Comparison of ENCODE assay signal across 2 cellular contexts in the genomic region with DNA sequence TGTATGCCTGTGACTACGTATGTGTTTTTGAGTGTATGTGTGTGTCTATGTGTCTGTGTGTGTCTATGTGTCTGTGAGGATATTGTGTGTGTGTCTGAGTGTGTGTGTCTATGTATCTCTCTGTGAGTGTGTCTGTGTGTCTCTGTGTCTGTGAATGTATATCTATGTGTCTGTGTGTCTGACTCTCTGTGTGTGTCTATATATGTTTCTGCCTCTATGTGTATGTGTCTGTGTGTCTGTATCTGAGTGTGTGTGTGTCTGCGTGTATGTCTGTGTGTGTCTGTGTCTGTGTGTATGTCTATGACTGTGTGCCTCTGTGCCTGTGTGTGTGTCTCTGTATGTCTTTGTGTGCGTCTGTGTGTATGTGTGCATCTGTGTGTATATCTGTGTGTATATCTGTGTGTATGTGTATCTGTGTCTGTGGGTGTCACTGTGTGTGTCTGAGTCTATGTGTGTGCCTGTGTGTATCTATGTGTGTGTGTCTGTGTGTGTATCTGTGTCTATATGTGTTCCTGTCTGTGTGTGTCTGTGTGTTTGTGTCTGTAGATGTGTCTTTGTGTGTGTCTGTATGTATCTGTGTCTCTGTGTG.
TF ChIP-seq lines count a peak whose summit lies in the region.

No MANE protein-coding gene starts in this region.

TF ChIP-seq in HepG2, 621 proteins besides CTCF, POLR2A, EP300 and RAD21 (continues in another document):
- TF ChIP-seq, protein P1, sequence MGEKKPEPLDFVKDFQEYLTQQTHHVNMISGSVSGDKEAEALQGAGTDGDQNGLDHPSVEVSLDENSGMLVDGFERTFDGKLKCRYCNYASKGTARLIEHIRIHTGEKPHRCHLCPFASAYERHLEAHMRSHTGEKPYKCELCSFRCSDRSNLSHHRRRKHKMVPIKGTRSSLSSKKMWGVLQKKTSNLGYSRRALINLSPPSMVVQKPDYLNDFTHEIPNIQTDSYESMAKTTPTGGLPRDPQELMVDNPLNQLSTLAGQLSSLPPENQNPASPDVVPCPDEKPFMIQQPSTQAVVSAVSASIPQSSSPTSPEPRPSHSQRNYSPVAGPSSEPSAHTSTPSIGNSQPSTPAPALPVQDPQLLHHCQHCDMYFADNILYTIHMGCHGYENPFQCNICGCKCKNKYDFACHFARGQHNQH (CRISPR knock-in tag; IDR thresholded peaks at IDR 0.05): no peak
- TF ChIP-seq, protein P2, sequence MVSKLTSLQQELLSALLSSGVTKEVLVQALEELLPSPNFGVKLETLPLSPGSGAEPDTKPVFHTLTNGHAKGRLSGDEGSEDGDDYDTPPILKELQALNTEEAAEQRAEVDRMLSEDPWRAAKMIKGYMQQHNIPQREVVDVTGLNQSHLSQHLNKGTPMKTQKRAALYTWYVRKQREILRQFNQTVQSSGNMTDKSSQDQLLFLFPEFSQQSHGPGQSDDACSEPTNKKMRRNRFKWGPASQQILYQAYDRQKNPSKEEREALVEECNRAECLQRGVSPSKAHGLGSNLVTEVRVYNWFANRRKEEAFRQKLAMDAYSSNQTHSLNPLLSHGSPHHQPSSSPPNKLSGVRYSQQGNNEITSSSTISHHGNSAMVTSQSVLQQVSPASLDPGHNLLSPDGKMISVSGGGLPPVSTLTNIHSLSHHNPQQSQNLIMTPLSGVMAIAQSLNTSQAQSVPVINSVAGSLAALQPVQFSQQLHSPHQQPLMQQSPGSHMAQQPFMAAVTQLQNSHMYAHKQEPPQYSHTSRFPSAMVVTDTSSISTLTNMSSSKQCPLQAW (CRISPR knock-in tag; IDR thresholded peaks at IDR 0.05): no peak
- TF ChIP-seq RBM39 (IDR thresholded peaks at IDR 0.05; ENCODE audit: low read depth, low read length, poor library complexity, severe bottlenecking): no peak
- TF ChIP-seq MED13 (CRISPR knock-in tag; IDR thresholded peaks at IDR 0.05): no peak
- TF ChIP-seq, protein P3, sequence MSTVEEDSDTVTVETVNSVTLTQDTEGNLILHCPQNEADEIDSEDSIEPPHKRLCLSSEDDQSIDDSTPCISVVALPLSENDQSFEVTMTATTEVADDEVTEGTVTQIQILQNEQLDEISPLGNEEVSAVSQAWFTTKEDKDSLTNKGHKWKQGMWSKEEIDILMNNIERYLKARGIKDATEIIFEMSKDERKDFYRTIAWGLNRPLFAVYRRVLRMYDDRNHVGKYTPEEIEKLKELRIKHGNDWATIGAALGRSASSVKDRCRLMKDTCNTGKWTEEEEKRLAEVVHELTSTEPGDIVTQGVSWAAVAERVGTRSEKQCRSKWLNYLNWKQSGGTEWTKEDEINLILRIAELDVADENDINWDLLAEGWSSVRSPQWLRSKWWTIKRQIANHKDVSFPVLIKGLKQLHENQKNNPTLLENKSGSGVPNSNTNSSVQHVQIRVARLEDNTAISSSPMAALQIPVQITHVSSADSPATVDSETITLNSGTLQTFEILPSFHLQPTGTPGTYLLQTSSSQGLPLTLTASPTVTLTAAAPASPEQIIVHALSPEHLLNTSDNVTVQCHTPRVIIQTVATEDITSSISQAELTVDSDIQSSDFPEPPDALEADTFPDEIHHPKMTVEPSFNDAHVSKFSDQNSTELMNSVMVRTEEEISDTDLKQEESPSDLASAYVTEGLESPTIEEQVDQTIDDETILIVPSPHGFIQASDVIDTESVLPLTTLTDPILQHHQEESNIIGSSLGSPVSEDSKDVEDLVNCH (CRISPR knock-in tag; IDR thresholded peaks at IDR 0.05): no peak
- TF ChIP-seq NFRKB (IDR thresholded peaks at IDR 0.05): peak; percentile 15; the same call in 1 of the 2 replicates
- TF ChIP-seq, protein P4, sequence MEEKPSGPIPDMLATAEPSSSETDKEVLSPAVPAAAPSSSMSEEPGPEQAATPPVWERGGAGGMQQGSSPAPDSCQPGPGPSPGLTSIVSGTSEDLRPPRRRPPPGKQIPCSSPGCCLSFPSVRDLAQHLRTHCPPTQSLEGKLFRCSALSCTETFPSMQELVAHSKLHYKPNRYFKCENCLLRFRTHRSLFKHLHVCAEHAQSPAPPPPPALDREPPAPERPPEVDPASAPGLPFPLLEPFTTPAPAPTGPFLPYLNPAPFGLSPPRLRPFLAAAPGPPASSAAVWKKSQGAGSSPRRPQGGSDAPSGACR (CRISPR knock-in tag; IDR thresholded peaks at IDR 0.05): no peak
- no peak for TF ChIP-seq ZNF451 (CRISPR knock-in tag; IDR thresholded peaks at IDR 0.05)
- no peak for TF ChIP-seq ZNF10 (CRISPR knock-in tag; IDR thresholded peaks at IDR 0.05; ENCODE audit: borderline replicate concordance, low read depth)
- TF ChIP-seq AGO2 (optimal IDR thresholded peaks at IDR 0.05; ENCODE audit: low read depth, low read length): no peak
- TF ChIP-seq ZNF530 (CRISPR knock-in tag; IDR thresholded peaks at IDR 0.05; ENCODE audit: low read depth): no peak
- TF ChIP-seq SOX6 (IDR thresholded peaks at IDR 0.05): peak; percentile 87; the same call in 1 of the 2 replicates
- TF ChIP-seq SOX6 (CRISPR knock-in tag; IDR thresholded peaks at IDR 0.05): no peak
- no peak for TF ChIP-seq NRL (CRISPR knock-in tag; IDR thresholded peaks at IDR 0.05; ENCODE audit: borderline replicate concordance)
- no peak for TF ChIP-seq EED (CRISPR knock-in tag; IDR thresholded peaks at IDR 0.05)
- TF ChIP-seq ZNF614 (CRISPR knock-in tag; IDR thresholded peaks at IDR 0.05; ENCODE audit: borderline replicate concordance): no peak
- TF ChIP-seq ZNF337 (CRISPR knock-in tag; IDR thresholded peaks at IDR 0.05; ENCODE audit: borderline replicate concordance, low read depth): no peak
- TF ChIP-seq NR1H2 (CRISPR knock-in tag; IDR thresholded peaks at IDR 0.05; ENCODE audit: borderline replicate concordance, low read depth): no peak
- TF ChIP-seq, protein P5, sequence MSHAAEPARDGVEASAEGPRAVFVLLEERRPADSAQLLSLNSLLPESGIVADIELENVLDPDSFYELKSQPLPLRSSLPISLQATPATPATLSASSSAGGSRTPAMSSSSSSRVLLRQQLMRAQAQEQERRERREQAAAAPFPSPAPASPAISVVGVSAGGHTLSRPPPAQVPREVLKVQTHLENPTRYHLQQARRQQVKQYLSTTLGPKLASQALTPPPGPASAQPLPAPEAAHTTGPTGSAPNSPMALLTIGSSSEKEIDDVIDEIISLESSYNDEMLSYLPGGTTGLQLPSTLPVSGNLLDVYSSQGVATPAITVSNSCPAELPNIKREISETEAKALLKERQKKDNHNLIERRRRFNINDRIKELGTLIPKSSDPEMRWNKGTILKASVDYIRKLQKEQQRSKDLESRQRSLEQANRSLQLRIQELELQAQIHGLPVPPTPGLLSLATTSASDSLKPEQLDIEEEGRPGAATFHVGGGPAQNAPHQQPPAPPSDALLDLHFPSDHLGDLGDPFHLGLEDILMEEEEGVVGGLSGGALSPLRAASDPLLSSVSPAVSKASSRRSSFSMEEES (CRISPR knock-in tag; IDR thresholded peaks at IDR 0.05): no peak
- TF ChIP-seq, protein P6, sequence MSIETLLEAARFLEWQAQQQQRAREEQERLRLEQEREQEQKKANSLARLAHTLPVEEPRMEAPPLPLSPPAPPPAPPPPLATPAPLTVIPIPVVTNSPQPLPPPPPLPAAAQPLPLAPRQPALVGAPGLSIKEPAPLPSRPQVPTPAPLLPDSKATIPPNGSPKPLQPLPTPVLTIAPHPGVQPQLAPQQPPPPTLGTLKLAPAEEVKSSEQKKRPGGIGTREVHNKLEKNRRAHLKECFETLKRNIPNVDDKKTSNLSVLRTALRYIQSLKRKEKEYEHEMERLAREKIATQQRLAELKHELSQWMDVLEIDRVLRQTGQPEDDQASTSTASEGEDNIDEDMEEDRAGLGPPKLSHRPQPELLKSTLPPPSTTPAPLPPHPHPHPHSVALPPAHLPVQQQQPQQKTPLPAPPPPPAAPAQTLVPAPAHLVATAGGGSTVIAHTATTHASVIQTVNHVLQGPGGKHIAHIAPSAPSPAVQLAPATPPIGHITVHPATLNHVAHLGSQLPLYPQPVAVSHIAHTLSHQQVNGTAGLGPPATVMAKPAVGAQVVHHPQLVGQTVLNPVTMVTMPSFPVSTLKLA (IDR thresholded peaks at IDR 0.05): 0 out of 2 replicates have a peak, but pooled peaks have one; percentile 1

TF ChIP-seq in H1, 55 proteins besides CTCF, POLR2A, EP300 and RAD21:
- no peak for TF ChIP-seq NRF1 (IDR thresholded peaks at IDR 0.05; ENCODE audit: low read depth, low read length)
- TF ChIP-seq RXRA (IDR thresholded peaks at IDR 0.05; ENCODE audit: insufficient read depth, low read depth, low read length): no peak
- no peak for TF ChIP-seq POLR2AphosphoS5 (IDR thresholded peaks at IDR 0.05; ENCODE audit: low read depth, low read length)
- TF ChIP-seq MAFK (IDR thresholded peaks at IDR 0.05; ENCODE audit: low read depth, low read length): no peak
- TF ChIP-seq, protein P7, sequence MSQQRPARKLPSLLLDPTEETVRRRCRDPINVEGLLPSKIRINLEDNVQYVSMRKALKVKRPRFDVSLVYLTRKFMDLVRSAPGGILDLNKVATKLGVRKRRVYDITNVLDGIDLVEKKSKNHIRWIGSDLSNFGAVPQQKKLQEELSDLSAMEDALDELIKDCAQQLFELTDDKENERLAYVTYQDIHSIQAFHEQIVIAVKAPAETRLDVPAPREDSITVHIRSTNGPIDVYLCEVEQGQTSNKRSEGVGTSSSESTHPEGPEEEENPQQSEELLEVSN (IDR thresholded peaks at IDR 0.05): no peak
- no peak for TF ChIP-seq RBBP5 (IDR thresholded peaks at IDR 0.05; ENCODE audit: borderline replicate concordance, low read depth, low read length)
- no peak for TF ChIP-seq BCL11A (IDR thresholded peaks at IDR 0.05; ENCODE audit: low read depth in 2 of 2, low read length in 2 of 2)
- TF ChIP-seq SIRT6 (IDR thresholded peaks at IDR 0.05; ENCODE audit: low read length): no peak
- no peak for TF ChIP-seq YY1 (IDR thresholded peaks at IDR 0.05; ENCODE audit: low read depth, low read length)
- no peak for TF ChIP-seq EZH2 (IDR thresholded peaks at IDR 0.05; ENCODE audit: low read depth, low read length, severe bottlenecking)
- TF ChIP-seq NANOG (IDR thresholded peaks at IDR 0.05; ENCODE audit: insufficient read depth, low read depth, low read length, poor library complexity, severe bottlenecking): no peak
